8 cellular contexts compared by ENCODE assay signal in genomic region chr2:16665746-16666452, GRCh38. TPM values are rescaled to one million over a fixed set of nuclear protein-coding genes. Genes with fewer than 3 reads are reported as not detected.
DNase-seq lines count a peak whose midpoint lies in the region; ATAC-seq and TF ChIP-seq lines count a peak whose summit lies in the region.

CYRIA (minus strand) TSS chr2:16665834; CDS start chr2:16588119, 77,715 bp downstream.

- TF ChIP-seq CTCF in GM23338 (conservative IDR thresholded peaks at IDR 0.05; ENCODE audit: low read depth in 2 of 2) = no peak

- H3K9me3 Mint-ChIP-seq in GM23338 = no peaks in the 10 kb centered on the region; the same call in 2 of the 3 replicates

- H3K36me3 ChIP-seq in GM23338 (ENCODE audit: insufficient read depth) (no peaks in the 10 kb centered on the region), muscle layer of colon (ENCODE audit: insufficient read depth, low read length) (no peaks in the 10 kb centered on the region)

- H3K27me3 Mint-ChIP-seq in GM23338 (ENCODE audit: insufficient read depth, low read depth, poor library complexity) = peaks cover 19% of the 10 kb centered on the region

- H3K4me3 Mint-ChIP-seq in GM23338 = peak within 1 kb of the TSS; percentile 81

- H3K27ac ChIP-seq in GM23338 (ENCODE audit: low read depth) = no peak within 1 kb of the TSS
- H3K27ac ChIP-seq in muscle layer of colon (ENCODE audit: low read depth, low read length) = peak within 1 kb of the TSS; percentile 86

- no peaks in the 10 kb centered on the region for H4K20me1 ChIP-seq in GM23338 (replicated peaks; ENCODE audit: insufficient read depth)

- no peaks in the 10 kb centered on the region for H3K9me2 ChIP-seq in GM23338 (ENCODE audit: insufficient read depth)

- no peak within 1 kb of the TSS for H3K27ac Mint-ChIP-seq in GM23338

- no peaks in the 10 kb centered on the region for H3K79me2 ChIP-seq in GM23338 (replicated peaks; ENCODE audit: insufficient read depth)

- peak within 1 kb of the TSS; percentile 64 for H2AFZ ChIP-seq in GM23338

- H3F3A ChIP-seq in GM23338 (replicated peaks; ENCODE audit: low read depth) = no peaks in the 10 kb centered on the region

- peaks cover 14% of the 10 kb centered on the region for H3K27me3 ChIP-seq in GM23338 (ENCODE audit: insufficient read depth)
- no peaks in the 10 kb centered on the region for H3K27me3 ChIP-seq in muscle layer of colon (ENCODE audit: control insufficient read depth in 1 of 2, insufficient read depth in 2 of 2, low read length in 2 of 2)

- H3K4me3 ChIP-seq in GM23338 = peak within 1 kb of the TSS; percentile 70
- H3K4me3 ChIP-seq in muscle layer of colon (ENCODE audit: low read depth in 1 of 2, low read length in 2 of 2) = peak within 1 kb of the TSS; percentile 78 to 94

- peak within 1 kb of the TSS; percentile 55 for H3K9ac ChIP-seq in muscle layer of colon (ENCODE audit: low read length)

- no peaks in the 10 kb centered on the region for H3K9me3 ChIP-seq in muscle layer of colon (ENCODE audit: low read length)

- peak; percentile 57 for DNase-seq in Daoy (ENCODE audit: low read depth)
- peak; percentile 57 for DNase-seq in GM23338 (ENCODE audit: low spot score)
- peak; percentile 54 for DNase-seq in NAMALWA (ENCODE audit: low spot score)
- peak; percentile 70 for DNase-seq in activated CD8-positive, alpha-beta memory T cell treated with anti-CD3 and anti-CD28 coated beads, Interleukin-2, amount 50 U/mL, for 48 hours
- peak; percentile 76 to 83 for DNase-seq in erythroblast (lab: John Stamatoyannopoulos, UW)
- peak; percentile 66 for DNase-seq in stimulated activated naive CD8-positive, alpha-beta T cell treated with anti-CD3 and anti-CD28 coated beads, Interleukin-15, Interleukin-2, amounts not matched to agents 100 U/mL and 50 U/mL, for 24 hours
- DNase-seq in NCI-H2196 treated with DMSO at 0.1 percent for 48 hours (lab: John Stamatoyannopoulos, UW; ENCODE audit: unreplicated experiment) = no peak

- peak within 1 kb of the TSS; percentile 92 for H3K4me2 ChIP-seq in GM23338

- H3K4me1 ChIP-seq in GM23338 (ENCODE audit: insufficient read depth) (peaks cover 11% of the 10 kb centered on the region; the same call in 1 of the 2 replicates), muscle layer of colon (ENCODE audit: insufficient read depth, low read length) (peaks cover 47% of the 10 kb centered on the region)

- peaks cover 4% of the 10 kb centered on the region; the same call in 1 of the 3 replicates for H3K36me3 Mint-ChIP-seq in GM23338 (ENCODE audit: low read depth)

- no peak for TF ChIP-seq POLR2A in erythroblast (IDR thresholded peaks at IDR 0.05; ENCODE audit: low read length)

- H3K4me1 Mint-ChIP-seq in GM23338 = peaks cover 30% of the 10 kb centered on the region

- peak; percentile 65 for ATAC-seq in GM23338
- peak; percentile 76 for ATAC-seq in stimulated activated naive CD8-positive, alpha-beta T cell treated with anti-CD3 and anti-CD28 coated beads, Interleukin-15, Interleukin-2, amounts not matched to agents 100 U/mL and 50 U/mL, for 24 hours

TF ChIP-seq in GM23338, 12 proteins besides CTCF, POLR2A, EP300 and RAD21 (continues in another document):
- TF ChIP-seq STAT1 (IDR thresholded peaks at IDR 0.05; ENCODE audit: unreplicated experiment) (no peak), EZH2phosphoT487 (IDR thresholded peaks at IDR 0.05; ENCODE audit: unreplicated experiment) (no peak), REST (IDR thresholded peaks at IDR 0.05; ENCODE audit: unreplicated experiment) (no peak), ZNF331 (CRISPR knock-in tag; IDR thresholded peaks at IDR 0.05; ENCODE audit: low read depth) (no peak), NANOG (IDR thresholded peaks at IDR 0.05; ENCODE audit: borderline replicate concordance) (no peak), CREB1 (CRISPR knock-in tag; IDR thresholded peaks at IDR 0.05; ENCODE audit: low read depth) (no peak), ZNF114 (CRISPR knock-in tag; IDR thresholded peaks at IDR 0.05) (no peak), JUNB (IDR thresholded peaks at IDR 0.05; ENCODE audit: unreplicated experiment) (no peak), ETS1 (IDR thresholded peaks at IDR 0.05) (no peak)

RNA-seq across cellular contexts. Expression of gene CYRIA, which starts in this region (rescaled TPM):
- total RNA-seq in Daoy (2014; rRNA removed; shearing (Covaris generic)) = 0.48 and 0.80 TPM in 2 replicates
- 3.9 and 5.3 TPM in 2 replicates for total RNA-seq in GM23338 (2014; rRNA removed; shearing (Covaris generic))
- polyA plus RNA-seq in GM23338 (2016; fragmentation: Nextera tagmentation; extraction: Ambion mirVana) = 1.7 and 3.0 TPM in 2 replicates

Comparison
In these comparisons a context has a peak if more than half of its experiments do, and no peak if none do; other contexts are left out.
1. Peak in DNase-seq in Daoy; RNA of the gene not detected or under 1 TPM.